In the genomic region with DNA sequence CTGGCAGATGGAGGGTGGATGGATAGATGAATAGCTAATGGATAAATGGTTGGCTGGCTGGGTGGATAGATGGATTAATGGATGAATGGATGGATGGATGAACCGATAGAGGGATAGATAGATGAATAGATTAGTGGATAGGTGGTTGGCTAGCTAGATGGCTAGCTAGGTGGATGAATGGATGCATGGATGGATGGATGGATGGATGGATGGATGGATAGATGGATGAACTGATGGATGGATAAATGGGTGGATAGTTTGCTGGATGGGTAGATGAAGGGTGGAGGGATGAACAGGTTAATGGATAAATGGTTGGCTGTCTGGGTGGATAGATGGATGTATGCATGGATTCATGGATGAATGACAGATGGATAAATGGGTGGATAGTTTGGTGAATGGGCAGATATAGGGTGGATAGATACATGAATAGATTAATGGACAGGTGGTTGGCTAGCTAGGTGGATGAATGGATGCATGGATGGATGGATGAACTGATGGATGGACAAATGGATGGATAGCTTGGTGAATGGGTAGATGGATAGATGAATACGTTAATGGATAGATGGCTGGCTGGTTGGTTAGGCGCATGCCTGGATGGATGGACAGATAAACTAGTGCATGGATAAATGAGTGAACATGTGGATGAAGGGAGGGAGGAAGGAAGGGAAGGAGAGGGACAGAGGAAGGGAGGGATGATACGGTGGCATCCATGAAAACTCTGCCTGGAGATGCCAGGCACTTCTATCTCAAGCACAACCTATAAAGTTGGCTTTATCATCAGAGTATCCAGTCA, we compare ENCODE assay signal across 7 cellular contexts. TPM values are rescaled to one million over a fixed set of nuclear protein-coding genes. Genes with fewer than 3 reads are reported as not detected.
"Had no signal": no experiment of that assay in that cellular context is flagged by ENCODE, and none has a peak within 500 bp of the region (broad histone marks: within the 10 kb centered on the region; RNA-seq: fewer than 3 reads in every experiment).

No MANE protein-coding gene starts in this region.

- DNase-seq: IMR-90 had no signal

- H3K9me3 ChIP-seq: HAP-1 had no signal

- H3K36me3 ChIP-seq: HAP-1 had no signal

- ATAC-seq: GM23338, HCT116, K562 had no signal

- H3K4me3 Mint-ChIP-seq: GM23338 had no signal

- H3K4me1 Mint-ChIP-seq: GM23338 had no signal

- H3K4me3 ChIP-seq: GM23338, HAP-1, K562 had no signal

- H3K27ac Mint-ChIP-seq: GM23338 had no signal

- H3K4me1 ChIP-seq: HAP-1 had no signal

RNA-seq across cellular contexts. Expression of gene SERPINA9, which starts 8.1 kb away (rescaled TPM):
- total RNA-seq: GM23338, H1, HT-29, K562 had no signal

RNA-seq across cellular contexts. Expression of gene SERPINA11, which starts 15.3 kb away (rescaled TPM):
- total RNA-seq: HT-29, IMR-90, K562 had no signal

RNA-seq across cellular contexts. Expression of gene SERPINA12, which starts 41.3 kb away (rescaled TPM):
- total RNA-seq: GM23338, H1, HT-29, IMR-90, K562 had no signal
